Comparison of ENCODE assay signal across 9 cellular contexts in genomic region chr1:210597555-210598134, GRCh38.
A peak's percentile ranks its signal among the peaks of the same experiment; 100 is the strongest.
DNase-seq lines count a peak whose midpoint lies in the region; ATAC-seq and TF ChIP-seq lines count a peak whose summit lies in the region.
"Had no signal": no experiment of that assay in that cellular context is flagged by ENCODE, and none has a peak within 500 bp of the region (broad histone marks: within the 10 kb centered on the region; RNA-seq: fewer than 3 reads in every experiment).

No MANE protein-coding gene starts in this region.

- H3K27ac Mint-ChIP-seq in endodermal cell: no peak overlapping the region
- H3K27ac Mint-ChIP-seq in stimulated activated effector memory CD8-positive, alpha-beta T cell treated with anti-CD3 and anti-CD28 coated beads, Interleukin-12 subunit alpha, Interleukin-12 subunit beta, amount 100 ng/mL, for 72 hours: no peak overlapping the region
- H3K27ac Mint-ChIP-seq: activated naive CD4-positive, alpha-beta T cell treated with anti-CD3 and anti-CD28 coated beads, Interleukin-2, amount 50 U/mL, for 24 hours had no signal

- H3K36me3 Mint-ChIP-seq in endodermal cell (ENCODE audit: low read depth): no peaks in the 10 kb centered on the region
- no peaks in the 10 kb centered on the region for H3K36me3 Mint-ChIP-seq in stimulated activated effector memory CD8-positive, alpha-beta T cell treated with anti-CD3 and anti-CD28 coated beads, Interleukin-12 subunit alpha, Interleukin-12 subunit beta, amount 100 ng/mL, for 72 hours
- H3K36me3 Mint-ChIP-seq: activated naive CD4-positive, alpha-beta T cell treated with anti-CD3 and anti-CD28 coated beads, Interleukin-2, amount 50 U/mL, for 24 hours had no signal

- no peaks in the 10 kb centered on the region for H3K27me3 Mint-ChIP-seq in endodermal cell (ENCODE audit: insufficient read depth)

- H3K36me3 ChIP-seq in MG63 (no peaks in the 10 kb centered on the region), endodermal cell (ENCODE audit: control insufficient read depth, insufficient read depth, low read length) (no peaks in the 10 kb centered on the region)

- DNase-seq in AML-193 (lab: John Stamatoyannopoulos, UW): peak; percentile 5 to 16
- peak; percentile 80 for DNase-seq in MG63
- DNase-seq in endodermal cell: peak; percentile 68
- no peak for DNase-seq in stimulated activated effector memory CD8-positive, alpha-beta T cell treated with anti-CD3 and anti-CD28 coated beads, Interleukin-12 subunit alpha, Interleukin-12 subunit beta, amount 100 ng/mL, for 72 hours (ENCODE audit: low spot score in 2 of 2)
- DNase-seq in NCI-H748 treated with DMSO at 0.1 percent for 48 hours (lab: John Stamatoyannopoulos, UW): no peak
- DNase-seq in NCI-H2029 treated with DMSO at 0.1 percent for 48 hours (lab: John Stamatoyannopoulos, UW): no peak
- DNase-seq in NCI-H526 (lab: John Stamatoyannopoulos, UW): no peak

- TF ChIP-seq CTCF in endodermal cell (conservative IDR thresholded peaks at IDR 0.05): no peak

- no peak overlapping the region for H3K9ac ChIP-seq in endodermal cell (ENCODE audit: extremely low read depth, low read length, poor library complexity, severe bottlenecking)

- whole genome bisulfite sequencing in endodermal cell (ENCODE audit: insufficient coverage in 1 of 2, insufficient read length in 1 of 2), 2 experiments: 33 to 88% methylated on average over 1 of the region's 1 CpG

- ATAC-seq in GM21717 (IDR thresholded peaks at IDR 0.05; ENCODE audit: unreplicated experiment): peak; percentile 97
- peak; percentile 54 for ATAC-seq in stimulated activated effector memory CD8-positive, alpha-beta T cell treated with anti-CD3 and anti-CD28 coated beads, Interleukin-12 subunit alpha, Interleukin-12 subunit beta, amount 100 ng/mL, for 72 hours

- H3K27ac ChIP-seq in endodermal cell (ENCODE audit: low read depth, low read length): no peak overlapping the region

- H3K4me3 Mint-ChIP-seq in endodermal cell: no peak overlapping the region
- no peak overlapping the region for H3K4me3 Mint-ChIP-seq in stimulated activated effector memory CD8-positive, alpha-beta T cell treated with anti-CD3 and anti-CD28 coated beads, Interleukin-12 subunit alpha, Interleukin-12 subunit beta, amount 100 ng/mL, for 72 hours
- H3K4me3 Mint-ChIP-seq: activated naive CD4-positive, alpha-beta T cell treated with anti-CD3 and anti-CD28 coated beads, Interleukin-2, amount 50 U/mL, for 24 hours had no signal

- H3K9me3 Mint-ChIP-seq in endodermal cell: no peaks in the 10 kb centered on the region
- H3K9me3 Mint-ChIP-seq in stimulated activated effector memory CD8-positive, alpha-beta T cell treated with anti-CD3 and anti-CD28 coated beads, Interleukin-12 subunit alpha, Interleukin-12 subunit beta, amount 100 ng/mL, for 72 hours: no peaks in the 10 kb centered on the region

- no peaks in the 10 kb centered on the region for H3K27me3 ChIP-seq in MG63
- no peaks in the 10 kb centered on the region for H3K27me3 ChIP-seq in endodermal cell (ENCODE audit: control insufficient read depth, insufficient read depth, low read length, poor library complexity, severe bottlenecking)

- no peaks in the 10 kb centered on the region for H3K4me1 Mint-ChIP-seq in endodermal cell
- no peaks in the 10 kb centered on the region for H3K4me1 Mint-ChIP-seq in stimulated activated effector memory CD8-positive, alpha-beta T cell treated with anti-CD3 and anti-CD28 coated beads, Interleukin-12 subunit alpha, Interleukin-12 subunit beta, amount 100 ng/mL, for 72 hours
- H3K4me1 Mint-ChIP-seq: activated naive CD4-positive, alpha-beta T cell treated with anti-CD3 and anti-CD28 coated beads, Interleukin-2, amount 50 U/mL, for 24 hours had no signal

- H3K9me3 ChIP-seq in MG63 (no peaks in the 10 kb centered on the region; the same call in 1 of the 2 replicates), endodermal cell (ENCODE audit: control insufficient read depth, low read length) (no peaks in the 10 kb centered on the region)

- no peaks in the 10 kb centered on the region for H3K4me1 ChIP-seq in endodermal cell (ENCODE audit: control insufficient read depth, insufficient read depth, low read length)

- H3K4me3 ChIP-seq in MG63: no peak overlapping the region
- H3K4me3 ChIP-seq in endodermal cell (ENCODE audit: low read length): no peak overlapping the region

Comparison
In these comparisons a context has a peak if more than half of its experiments do, and no peak if none do; other contexts are left out.
1. DNase-seq: peak in AML-193 (2 of 2), MG63 (single experiment) and endodermal cell (single experiment); none in stimulated activated effector memory CD8-positive, alpha-beta T cell treated with anti-CD3 and anti-CD28 coated beads, Interleukin-12 subunit alpha, Interleukin-12 subunit beta, amount 100 ng/mL, for 72 hours (0 of 2), NCI-H748 treated with DMSO at 0.1 percent for 48 hours (single experiment), NCI-H2029 treated with DMSO at 0.1 percent for 48 hours (single experiment) and NCI-H526 (0 of 2).